13 cellular contexts compared by ENCODE assay signal in the genomic region with DNA sequence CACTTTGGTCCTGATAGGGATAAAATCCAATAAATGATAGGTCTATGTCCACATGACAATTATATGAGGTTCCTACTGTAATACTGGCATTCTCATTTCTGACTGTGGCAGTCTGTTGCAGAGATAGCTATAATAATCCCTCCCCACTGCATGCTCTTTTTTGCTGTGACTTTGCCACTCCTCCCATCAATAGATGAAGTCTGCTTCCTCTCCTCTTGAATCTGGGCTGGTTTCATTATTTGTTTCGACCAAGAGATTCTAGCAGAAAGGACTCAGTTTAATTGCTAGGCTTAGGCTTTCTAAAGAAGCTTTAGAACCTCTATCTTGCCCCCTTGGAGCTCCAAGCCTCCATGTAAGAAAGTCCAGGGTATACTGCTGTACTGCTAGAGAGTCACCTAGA. TPM values are rescaled to one million over a fixed set of nuclear protein-coding genes. Genes with fewer than 3 reads are reported as not detected.
A peak's percentile ranks its signal among the peaks of the same experiment; 100 is the strongest.
DNase-seq lines count a peak whose midpoint lies in the region; ATAC-seq and TF ChIP-seq lines count a peak whose summit lies in the region.
"Had no signal": no experiment of that assay in that cellular context is flagged by ENCODE, and none has a peak within 500 bp of the region (broad histone marks: within the 10 kb centered on the region; RNA-seq: fewer than 3 reads in every experiment).

No MANE protein-coding gene starts in this region.

- H3K9me3 ChIP-seq in adipocyte (ENCODE audit: control insufficient read depth, low read length) (no peaks in the 10 kb centered on the region), thyroid gland (no peaks in the 10 kb centered on the region), SJCRH30 (replicated peaks) (no peaks in the 10 kb centered on the region)
- H3K9me3 ChIP-seq: prostate gland had no signal

- H3K36me3 Mint-ChIP-seq in activated CD4-positive, alpha-beta T cell treated with anti-CD3 and anti-CD28 coated beads, Interleukin-2, amount 10 ng/mL, durations not matched to agents 7 days and 5 days (ENCODE audit: low read depth) = peaks cover 3% of the 10 kb centered on the region
- H3K36me3 Mint-ChIP-seq in stimulated activated effector memory CD8-positive, alpha-beta T cell treated with anti-CD3 and anti-CD28 coated beads, Interleukin-12 subunit alpha, Interleukin-12 subunit beta, amount 100 ng/mL, for 72 hours = peaks cover 6% of the 10 kb centered on the region

- no peak overlapping the region for H3K4me3 Mint-ChIP-seq in activated CD4-positive, alpha-beta T cell treated with anti-CD3 and anti-CD28 coated beads, Interleukin-2, amount 10 ng/mL, durations not matched to agents 7 days and 5 days
- H3K4me3 Mint-ChIP-seq in stimulated activated effector memory CD8-positive, alpha-beta T cell treated with anti-CD3 and anti-CD28 coated beads, Interleukin-12 subunit alpha, Interleukin-12 subunit beta, amount 100 ng/mL, for 72 hours = peak overlapping the region; percentile 41
- H3K4me3 Mint-ChIP-seq: endodermal cell had no signal

- peak overlapping the region; percentile 30 for H3K9ac ChIP-seq in adipocyte (ENCODE audit: low read length)

- H3K4me3 ChIP-seq in adipocyte (ENCODE audit: low read length) (peak overlapping the region; percentile 43), thyroid gland (replicated peaks in 1 of 3) (no peak overlapping the region), SJCRH30 (no peak overlapping the region)
- H3K4me3 ChIP-seq: prostate gland had no signal

- no peak for TF ChIP-seq CTCF in thyroid gland (IDR thresholded peaks at IDR 0.05)

- peak overlapping the region; percentile 81 for H3K27ac Mint-ChIP-seq in activated CD4-positive, alpha-beta T cell treated with anti-CD3 and anti-CD28 coated beads, Interleukin-2, amount 10 ng/mL, durations not matched to agents 7 days and 5 days
- no peak overlapping the region for H3K27ac Mint-ChIP-seq in stimulated activated effector memory CD8-positive, alpha-beta T cell treated with anti-CD3 and anti-CD28 coated beads, Interleukin-12 subunit alpha, Interleukin-12 subunit beta, amount 100 ng/mL, for 72 hours
- H3K27ac Mint-ChIP-seq: endodermal cell had no signal

- peaks cover 36% of the 10 kb centered on the region for H3K4me1 ChIP-seq in adipocyte (ENCODE audit: control insufficient read depth, insufficient read depth, low read length)
- H3K4me1 ChIP-seq in thyroid gland = peaks cover 8 to 19% of the 10 kb centered on the region in 2 donors
- peaks cover 16% of the 10 kb centered on the region for H3K4me1 ChIP-seq in SJCRH30
- H3K4me1 ChIP-seq: prostate gland had no signal

- H3K36me3 ChIP-seq in adipocyte (ENCODE audit: control insufficient read depth, insufficient read depth, low read length, severe bottlenecking) (no peaks in the 10 kb centered on the region), thyroid gland (no peaks in the 10 kb centered on the region), SJCRH30 (no peaks in the 10 kb centered on the region)
- H3K36me3 ChIP-seq: prostate gland had no signal

- peak; percentile 35 for ATAC-seq in HG03432 (IDR thresholded peaks at IDR 0.05; ENCODE audit: unreplicated experiment)
- no peak for ATAC-seq in stimulated activated effector memory CD8-positive, alpha-beta T cell treated with anti-CD3 and anti-CD28 coated beads, Interleukin-12 subunit alpha, Interleukin-12 subunit beta, amount 100 ng/mL, for 72 hours

- H3K27me3 ChIP-seq in adipocyte (replicated peaks; ENCODE audit: control insufficient read depth, insufficient read depth, low read length) (no peaks in the 10 kb centered on the region), thyroid gland (no peaks in the 10 kb centered on the region), SJCRH30 (no peaks in the 10 kb centered on the region)

- DNase-seq in activated CD4-positive, alpha-beta T cell treated with anti-CD3 and anti-CD28 coated beads, Interleukin-2, amount 10 ng/mL, durations not matched to agents 7 days and 5 days = no peak
- no peak for DNase-seq in activated CD4-positive, alpha-beta T cell treated with anti-CD3 and anti-CD28 coated beads for 1 hour
- no peak for DNase-seq in adipocyte (ENCODE audit: low read depth)
- no peak for DNase-seq in stimulated activated effector memory CD8-positive, alpha-beta T cell treated with anti-CD3 and anti-CD28 coated beads, Interleukin-12 subunit alpha, Interleukin-12 subunit beta, amount 100 ng/mL, for 72 hours (ENCODE audit: low spot score in 2 of 2)
- DNase-seq in thyroid gland = no peak
- no peak for DNase-seq in NCI-H510A (lab: John Stamatoyannopoulos, UW)
- DNase-seq in SJCRH30 = no peak
- DNase-seq: activated CD4-positive, CD25-positive, alpha-beta regulatory T cell treated with anti-CD3 and anti-CD28 coated beads, Interleukin-2, amount 50 U/mL, for 72 hours; DMS79; endodermal cell; NCI-H524 treated with DMSO at 0.1 percent for 48 hours had no signal

- peaks cover 53% of the 10 kb centered on the region for H3K4me1 Mint-ChIP-seq in activated CD4-positive, alpha-beta T cell treated with anti-CD3 and anti-CD28 coated beads, Interleukin-2, amount 10 ng/mL, durations not matched to agents 7 days and 5 days
- peaks cover 45% of the 10 kb centered on the region for H3K4me1 Mint-ChIP-seq in stimulated activated effector memory CD8-positive, alpha-beta T cell treated with anti-CD3 and anti-CD28 coated beads, Interleukin-12 subunit alpha, Interleukin-12 subunit beta, amount 100 ng/mL, for 72 hours

- POLR2A ChIA-PET in activated CD4-positive, alpha-beta T cell treated with anti-CD3 and anti-CD28 coated beads, Interleukin-2, amount 10 ng/mL, durations not matched to agents 7 days and 5 days (lab: Charles Lee) = interaction anchor here (1.3 kb wide), 1 partner anchor 23 kb away, joined by 5 read pairs; a partner anchor contains a TSS

- intact Hi-C loops in thyroid gland (cut with DNase I) = no loop called here

- CTCF ChIA-PET in activated CD4-positive, alpha-beta T cell treated with anti-CD3 and anti-CD28 coated beads, Interleukin-2, amount 10 ng/mL, durations not matched to agents 7 days and 5 days (lab: Charles Lee) = interaction anchor here (0.7 to 1.1 kb wide), 3 partner anchors 11 to 17 kb away, joined by 3 read pairs; no protein-coding TSS in a partner anchor

- TF ChIP-seq POLR2A in thyroid gland (IDR thresholded peaks at IDR 0.05) = no peak

- no peaks in the 10 kb centered on the region for H3K27me3 Mint-ChIP-seq in activated CD4-positive, alpha-beta T cell treated with anti-CD3 and anti-CD28 coated beads, Interleukin-2, amount 10 ng/mL, durations not matched to agents 7 days and 5 days

- H3K27ac ChIP-seq in thyroid gland = no peak overlapping the region
- no peak overlapping the region for H3K27ac ChIP-seq in SJCRH30
- H3K27ac ChIP-seq: prostate gland had no signal

- 77 to 93% methylated on average over 1 of the region's 1 CpG for WGBS in thyroid gland, 2 donors

- H3K9me3 Mint-ChIP-seq in activated CD4-positive, alpha-beta T cell treated with anti-CD3 and anti-CD28 coated beads, Interleukin-2, amount 10 ng/mL, durations not matched to agents 7 days and 5 days = peaks cover 6% of the 10 kb centered on the region
- no peaks in the 10 kb centered on the region for H3K9me3 Mint-ChIP-seq in stimulated activated effector memory CD8-positive, alpha-beta T cell treated with anti-CD3 and anti-CD28 coated beads, Interleukin-12 subunit alpha, Interleukin-12 subunit beta, amount 100 ng/mL, for 72 hours

RNA-seq across cellular contexts. Expression of a gene that starts 23.3 kb away (rescaled TPM):
- total RNA-seq in activated CD4-positive, alpha-beta T cell treated with anti-CD3 and anti-CD28 coated beads, Interleukin-2, amount 10 ng/mL, durations not matched to agents 7 days and 5 days = 100 to 1,000 TPM in 1 of 2 experiments, 10 to 100 TPM in 1; 92.5 to 118 TPM
- 100 to 1,000 TPM in 1 of 4 donors, 10 to 100 TPM in 3; 56.1 to 105 (median 59.2) TPM for total RNA-seq in thyroid gland
- total RNA-seq in SJCRH30 (2014; rRNA removed; shearing (Covaris generic)) = 37.5 and 37.9 TPM in 2 replicates
